8 cellular contexts compared by ENCODE assay signal in the genomic region with DNA sequence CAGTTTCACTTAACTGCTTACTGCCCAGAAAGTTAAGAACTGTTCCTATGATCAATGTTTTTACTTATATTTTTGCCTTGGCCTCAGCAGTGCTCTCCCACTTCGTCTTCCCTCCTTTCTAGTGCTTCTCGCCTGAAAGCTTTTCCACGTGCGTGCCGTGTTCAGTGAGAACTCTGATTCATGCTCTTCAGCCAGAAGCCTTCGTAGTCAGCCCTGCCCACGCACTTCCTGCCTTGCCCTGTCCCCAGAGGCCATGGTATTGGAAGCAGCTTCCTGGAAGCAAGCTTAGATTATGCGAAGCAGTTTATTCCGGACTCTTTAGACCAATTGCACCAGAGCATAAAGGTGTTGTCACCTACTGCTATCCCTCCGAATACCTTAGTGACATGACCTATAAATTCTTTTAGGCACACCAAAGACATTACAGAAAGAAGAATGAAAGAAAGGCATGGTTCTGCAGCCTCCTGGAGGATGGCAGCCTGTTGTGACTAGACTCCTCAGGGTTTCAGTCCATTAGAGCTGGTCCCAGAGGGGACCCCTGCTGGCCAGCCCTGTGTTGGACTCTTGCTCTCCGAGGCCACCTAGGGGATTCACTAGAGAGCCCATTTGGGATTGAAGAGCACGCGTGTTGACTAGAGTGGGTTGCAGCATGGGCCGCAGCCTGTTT.
DNase-seq lines count a peak whose midpoint lies in the region; ATAC-seq lines count a peak whose summit lies in the region.

No MANE protein-coding gene starts in this region.

- H3K4me1 Mint-ChIP-seq in activated CD4-positive, alpha-beta T cell treated with anti-CD3 and anti-CD28 coated beads, Interleukin-2, amount 10 ng/mL, durations not matched to agents 24 days and 14 days: peaks cover 65% of the 10 kb centered on the region
- peaks cover 35 to 60% of the 10 kb centered on the region in 2 donors for H3K4me1 Mint-ChIP-seq in stimulated activated naive B cell treated with anti-CD40 and anti-IgM and Interleukin-4, amounts not matched to agents 10 μg/mL and 1 μg/mL and 100 μg/mL, for 72 hours

- peak overlapping the region; percentile 63 for H3K4me3 Mint-ChIP-seq in activated CD4-positive, alpha-beta T cell treated with anti-CD3 and anti-CD28 coated beads, Interleukin-2, amount 10 ng/mL, durations not matched to agents 24 days and 14 days
- no peak overlapping the region for H3K4me3 Mint-ChIP-seq in stimulated activated naive B cell treated with anti-CD40 and anti-IgM and Interleukin-4, amounts not matched to agents 10 μg/mL and 1 μg/mL and 100 μg/mL, for 72 hours

- peak; percentile 49 to 64 for ATAC-seq in stimulated activated naive B cell treated with anti-CD40 and anti-IgM and Interleukin-4, amounts not matched to agents 10 μg/mL and 1 μg/mL and 100 μg/mL, for 72 hours (replicated peaks)
- no peak for ATAC-seq in HG03571 (IDR thresholded peaks at IDR 0.05; ENCODE audit: unreplicated experiment)

- peaks cover 14% of the 10 kb centered on the region for H3K9me3 Mint-ChIP-seq in activated CD4-positive, alpha-beta T cell treated with anti-CD3 and anti-CD28 coated beads, Interleukin-2, amount 10 ng/mL, durations not matched to agents 24 days and 14 days
- H3K9me3 Mint-ChIP-seq in stimulated activated naive B cell treated with anti-CD40 and anti-IgM and Interleukin-4, amounts not matched to agents 10 μg/mL and 1 μg/mL and 100 μg/mL, for 72 hours: peaks cover 0 to 5% of the 10 kb centered on the region in 2 donors

- H3K27ac Mint-ChIP-seq in activated CD4-positive, alpha-beta T cell treated with anti-CD3 and anti-CD28 coated beads, Interleukin-2, amount 10 ng/mL, durations not matched to agents 24 days and 14 days: peak overlapping the region; percentile 89
- H3K27ac Mint-ChIP-seq in stimulated activated naive B cell treated with anti-CD40 and anti-IgM and Interleukin-4, amounts not matched to agents 10 μg/mL and 1 μg/mL and 100 μg/mL, for 72 hours: peak overlapping the region; percentile 48

- DNase-seq in DMS153 treated with DMSO at 0.1 percent for 48 hours (lab: John Stamatoyannopoulos, UW; ENCODE audit: unreplicated experiment) (peak; percentile 45), LHCN-M2 (ENCODE audit: low read depth) (peak; percentile 87), ecto neural progenitor cell (ENCODE audit: low spot score) (peak; percentile 80), mucosa of gallbladder (ENCODE audit: low spot score) (peak; percentile 27), GDM1 (lab: John Stamatoyannopoulos, UW) (no peak)
- peak; percentile 89 for DNase-seq in activated CD4-positive, alpha-beta T cell treated with anti-CD3 and anti-CD28 coated beads, Interleukin-2, amount 10 ng/mL, durations not matched to agents 24 days and 14 days
- peak; percentile 9 for DNase-seq in stimulated activated naive B cell treated with anti-CD40 and anti-IgM and Interleukin-4, amounts not matched to agents 10 μg/mL and 1 μg/mL and 100 μg/mL, for 72 hours

- intact Hi-C loops in activated CD4-positive, alpha-beta T cell treated with anti-CD3 and anti-CD28 coated beads, Interleukin-2, amount 10 ng/mL, durations not matched to agents 24 days and 14 days (cut with micrococcal nuclease): loop anchor here (2.0 kb wide), 2 partner anchors 15 to 241 kb away; no protein-coding TSS in a partner anchor

- H3K27me3 Mint-ChIP-seq in activated CD4-positive, alpha-beta T cell treated with anti-CD3 and anti-CD28 coated beads, Interleukin-2, amount 10 ng/mL, durations not matched to agents 24 days and 14 days: no peaks in the 10 kb centered on the region
- H3K27me3 Mint-ChIP-seq in stimulated activated naive B cell treated with anti-CD40 and anti-IgM and Interleukin-4, amounts not matched to agents 10 μg/mL and 1 μg/mL and 100 μg/mL, for 72 hours: no peaks in the 10 kb centered on the region

- peaks cover 43% of the 10 kb centered on the region for H3K36me3 Mint-ChIP-seq in activated CD4-positive, alpha-beta T cell treated with anti-CD3 and anti-CD28 coated beads, Interleukin-2, amount 10 ng/mL, durations not matched to agents 24 days and 14 days (ENCODE audit: low read depth)
- H3K36me3 Mint-ChIP-seq in stimulated activated naive B cell treated with anti-CD40 and anti-IgM and Interleukin-4, amounts not matched to agents 10 μg/mL and 1 μg/mL and 100 μg/mL, for 72 hours: peaks cover 23 to 37% of the 10 kb centered on the region in 2 donors
